In the genomic region with DNA sequence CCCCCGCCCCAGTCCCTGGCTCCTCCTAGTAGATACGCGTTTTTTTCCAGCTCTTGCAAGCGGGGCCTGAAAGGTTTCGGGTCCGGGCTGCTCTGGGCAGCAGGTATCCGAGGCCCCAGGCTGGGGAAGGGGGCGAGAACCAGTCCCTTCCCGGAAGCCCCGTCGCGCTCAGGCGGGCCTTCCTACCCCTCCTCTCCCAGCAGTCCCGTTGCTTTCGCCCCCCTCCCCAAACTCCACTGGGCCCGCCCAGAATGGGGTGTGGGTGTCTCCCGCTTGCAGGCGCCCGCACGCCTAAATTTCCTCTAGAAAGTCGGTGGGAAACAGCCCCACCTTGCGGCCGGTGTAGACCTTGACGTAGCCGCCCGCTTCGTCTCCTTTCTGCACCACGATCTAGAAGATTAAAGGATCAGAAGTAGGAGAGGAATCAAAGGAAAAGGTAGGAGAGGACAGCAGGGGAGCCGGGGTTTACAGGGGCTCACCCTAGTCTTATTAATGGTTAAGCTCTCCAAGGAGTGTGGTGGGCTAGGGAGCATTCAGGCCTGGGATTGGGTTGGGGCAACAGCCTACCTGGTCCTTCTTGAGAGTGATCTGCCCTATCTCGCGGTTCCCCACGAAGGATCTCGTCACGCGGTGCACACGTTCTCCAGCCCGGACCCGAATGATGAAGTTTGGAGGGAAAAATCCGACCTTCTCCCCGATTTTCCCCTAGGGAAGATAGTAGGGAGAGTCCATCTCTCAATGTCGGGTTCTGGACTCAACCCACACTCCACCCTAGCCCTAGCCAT, we compare ENCODE assay signal across 8 cellular contexts. TPM values are rescaled to one million over a fixed set of nuclear protein-coding genes. Genes with fewer than 3 reads are reported as not detected.
DNase-seq lines count a peak whose midpoint lies in the region; ATAC-seq lines count a peak whose summit lies in the region.

No MANE protein-coding gene starts in this region.

- H3K4me2 ChIP-seq in mesendoderm (ENCODE audit: low read length), result peak overlapping the region; percentile 20

- no peak overlapping the region for H3K4ac ChIP-seq in mesendoderm (ENCODE audit: low read depth, low read length)

- H2BK120ac ChIP-seq in mesendoderm (ENCODE audit: low read depth, low read length), result no peak overlapping the region

- peaks cover 2% of the 10 kb centered on the region for H3K36me3 Mint-ChIP-seq in activated CD8-positive, alpha-beta T cell treated with anti-CD3 and anti-CD28 coated beads, Interleukin-2, amount 10 ng/mL, durations not matched to agents 7 days and 5 days (ENCODE audit: low read depth)

- no peaks in the 10 kb centered on the region for H3K9me3 Mint-ChIP-seq in activated CD8-positive, alpha-beta T cell treated with anti-CD3 and anti-CD28 coated beads, Interleukin-2, amount 10 ng/mL, durations not matched to agents 7 days and 5 days (ENCODE audit: insufficient read depth)

- CTCF ChIA-PET in activated CD8-positive, alpha-beta T cell treated with anti-CD3 and anti-CD28 coated beads, Interleukin-2, amount 10 ng/mL, durations not matched to agents 7 days and 5 days (lab: Charles Lee), result interaction anchor here (0.6 to 12.3 kb wide), 33 partner anchors 8 to 610 kb away, joined by 3 to 389 read pairs (median 5); partner anchors contain the start of genes GLI1, INHBE, NXPH4 and SHMT2

- peak overlapping the region; percentile 21 for H3K9ac ChIP-seq in mesendoderm (ENCODE audit: low read length)

- peak overlapping the region; percentile 44 for H3K18ac ChIP-seq in mesendoderm (ENCODE audit: low read length)

- H3K4me1 Mint-ChIP-seq in activated CD8-positive, alpha-beta T cell treated with anti-CD3 and anti-CD28 coated beads, Interleukin-2, amount 10 ng/mL, durations not matched to agents 7 days and 5 days (ENCODE audit: low read depth), result peaks cover 55% of the 10 kb centered on the region

- peaks cover 31% of the 10 kb centered on the region for H3K27me3 ChIP-seq in effector memory CD4-positive, alpha-beta T cell (replicated peaks; ENCODE audit: control insufficient read depth, insufficient read depth, low read length, poor library complexity, severe bottlenecking)
- H3K27me3 ChIP-seq in mesendoderm (ENCODE audit: insufficient read depth, low read length, poor library complexity), result peaks cover 22% of the 10 kb centered on the region

- H2BK15ac ChIP-seq in mesendoderm (replicated peaks; ENCODE audit: low read depth), result no peak overlapping the region

- H3K27ac ChIP-seq in effector memory CD4-positive, alpha-beta T cell (ENCODE audit: insufficient read depth, low read length, poor library complexity, severe bottlenecking), result no peak overlapping the region
- no peak overlapping the region for H3K27ac ChIP-seq in mesendoderm (ENCODE audit: low read depth, low read length)

- H3K36me3 ChIP-seq in effector memory CD4-positive, alpha-beta T cell (ENCODE audit: control insufficient read depth, insufficient read depth, low read length), result no peaks in the 10 kb centered on the region
- H3K36me3 ChIP-seq in mesendoderm (ENCODE audit: control insufficient read depth, insufficient read depth, low read length), result no peaks in the 10 kb centered on the region

- peaks cover 50% of the 10 kb centered on the region for H3K4me1 ChIP-seq in effector memory CD4-positive, alpha-beta T cell (ENCODE audit: control insufficient read depth, insufficient read depth, low read length, poor library complexity, severe bottlenecking)
- peaks cover 5% of the 10 kb centered on the region for H3K4me1 ChIP-seq in mesendoderm (ENCODE audit: control insufficient read depth, low read depth, low read length)

- no peak overlapping the region for H4K5ac ChIP-seq in mesendoderm (ENCODE audit: low read length)

- H3K27ac Mint-ChIP-seq in activated CD8-positive, alpha-beta T cell treated with anti-CD3 and anti-CD28 coated beads, Interleukin-2, amount 10 ng/mL, durations not matched to agents 7 days and 5 days, result peak overlapping the region; percentile 17

- peaks cover 27% of the 10 kb centered on the region for H3K27me3 Mint-ChIP-seq in activated CD8-positive, alpha-beta T cell treated with anti-CD3 and anti-CD28 coated beads, Interleukin-2, amount 10 ng/mL, durations not matched to agents 7 days and 5 days (ENCODE audit: low read depth)

- H4K8ac ChIP-seq in mesendoderm (ENCODE audit: low read depth, low read length), result no peak overlapping the region

- peak; percentile 18 for ATAC-seq in activated CD8-positive, alpha-beta T cell treated with anti-CD3 and anti-CD28 coated beads, Interleukin-2, amount 10 ng/mL, durations not matched to agents 7 days and 5 days
- no peak for ATAC-seq in HG03095 (IDR thresholded peaks at IDR 0.05; ENCODE audit: unreplicated experiment)

- H2BK5ac ChIP-seq in mesendoderm (ENCODE audit: low read length), result no peak overlapping the region

- H3K9me3 ChIP-seq in effector memory CD4-positive, alpha-beta T cell (ENCODE audit: control insufficient read depth, low read length), result no peaks in the 10 kb centered on the region

- H3K79me1 ChIP-seq in mesendoderm (ENCODE audit: low read length), result no peaks in the 10 kb centered on the region

- H3K23ac ChIP-seq in mesendoderm (ENCODE audit: low read length), result no peak overlapping the region

- no CpG with 5 or more reads among the region's 41 CpGs for WGBS in mesendoderm (ENCODE audit: extremely low coverage, insufficient coverage, low lambda C conversion rate)

- H3K56ac ChIP-seq in mesendoderm (ENCODE audit: low read length), result peak overlapping the region; percentile 43

- H2AK5ac ChIP-seq in mesendoderm (ENCODE audit: low read length), result no peak overlapping the region

- POLR2A ChIA-PET in activated CD8-positive, alpha-beta T cell treated with anti-CD3 and anti-CD28 coated beads, Interleukin-2, amount 10 ng/mL, durations not matched to agents 7 days and 5 days (lab: Charles Lee), result no interaction called here

- peak overlapping the region; percentile 37 for H3K4me3 ChIP-seq in effector memory CD4-positive, alpha-beta T cell (ENCODE audit: insufficient read depth, low read depth, low read length, poor library complexity, severe bottlenecking)
- H3K4me3 ChIP-seq in mesendoderm (ENCODE audit: low read length), result no peak overlapping the region

- DNase-seq in AG08396 (ENCODE audit: low spot score), result peak; percentile 79
- peak; percentile 99 for DNase-seq in GOT3 (lab: John Stamatoyannopoulos, UW)
- DNase-seq in NCI-H748 (lab: John Stamatoyannopoulos, UW; ENCODE audit: unreplicated experiment), result peak; percentile 81
- DNase-seq in activated CD8-positive, alpha-beta T cell treated with anti-CD3 and anti-CD28 coated beads, Interleukin-2, amount 10 ng/mL, durations not matched to agents 7 days and 5 days, result peak; percentile 89
- DNase-seq in effector memory CD4-positive, alpha-beta T cell, result peak; percentile 48 to 67 (median 60)
- DNase-seq in mesendoderm, result peak; percentile 92
- DNase-seq in stimulated activated CD8-positive, alpha-beta memory T cell treated with anti-CD3 and anti-CD28 coated beads, Interleukin-2, amount 100 ng/mL, for 48 hours (ENCODE audit: low read depth in 2 of 2), result peak; percentile 76 to 77

- peak overlapping the region; percentile 44 for H3K4me3 Mint-ChIP-seq in activated CD8-positive, alpha-beta T cell treated with anti-CD3 and anti-CD28 coated beads, Interleukin-2, amount 10 ng/mL, durations not matched to agents 7 days and 5 days

- H3K79me2 ChIP-seq in mesendoderm (ENCODE audit: control insufficient read depth, insufficient read depth, low read length), result no peaks in the 10 kb centered on the region

RNA-seq across cellular contexts. Expression of gene STAC3, which starts 7.3 kb away (rescaled TPM):
- 1 to 10 TPM; 7.5 to 9.9 TPM for total RNA-seq in activated CD8-positive, alpha-beta T cell treated with anti-CD3 and anti-CD28 coated beads, Interleukin-2, amount 10 ng/mL, durations not matched to agents 7 days and 5 days
- 0.24 TPM for polyA plus RNA-seq in mesendoderm (2013, experiment 1 of 2)
- polyA plus RNA-seq in mesendoderm (2013, experiment 2 of 2), result 0.42 TPM

RNA-seq across cellular contexts. Expression of gene SHMT2, which starts 14.2 kb away (rescaled TPM):
- total RNA-seq in activated CD8-positive, alpha-beta T cell treated with anti-CD3 and anti-CD28 coated beads, Interleukin-2, amount 10 ng/mL, durations not matched to agents 7 days and 5 days, result 100 to 1,000 TPM; 194 to 208 TPM
- 223 TPM for polyA plus RNA-seq in mesendoderm (2013, experiment 1 of 2)
- polyA plus RNA-seq in mesendoderm (2013, experiment 2 of 2), result 222 TPM

RNA-seq across cellular contexts. Expression of gene NXPH4, which starts 27.1 kb away (rescaled TPM):
- under 1 TPM; 0.39 to 0.40 TPM for total RNA-seq in activated CD8-positive, alpha-beta T cell treated with anti-CD3 and anti-CD28 coated beads, Interleukin-2, amount 10 ng/mL, durations not matched to agents 7 days and 5 days
- polyA plus RNA-seq in mesendoderm (2013, experiment 1 of 2), result 0.52 TPM
- 0.42 TPM for polyA plus RNA-seq in mesendoderm (2013, experiment 2 of 2)
